16 cellular contexts compared by ENCODE assay signal in the genomic region with DNA sequence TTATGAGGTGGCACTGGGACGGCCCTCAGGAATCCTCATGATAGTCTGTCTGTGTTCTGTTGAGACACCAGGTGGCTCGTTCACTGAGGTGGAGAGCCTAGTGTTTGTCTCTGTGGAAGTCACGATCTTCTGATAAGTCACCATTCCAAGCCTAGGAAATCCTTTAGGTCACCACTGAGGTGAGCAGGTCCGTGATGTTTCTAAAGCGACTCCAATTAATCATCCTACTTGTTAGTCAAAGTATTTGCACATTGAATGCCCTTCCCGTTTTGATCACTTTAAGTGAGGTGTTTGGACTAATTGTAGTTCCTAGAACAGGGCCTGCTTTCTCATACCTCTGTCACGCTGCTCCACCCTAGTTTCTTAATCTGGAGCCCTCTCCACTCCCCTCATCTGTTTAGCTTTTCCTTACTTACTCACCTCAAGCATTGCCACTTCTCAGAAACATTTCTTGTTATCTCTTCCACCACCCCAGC. TPM values are rescaled to one million over a fixed set of nuclear protein-coding genes. Genes with fewer than 3 reads are reported as not detected.
DNase-seq lines count a peak whose midpoint lies in the region; ATAC-seq and TF ChIP-seq lines count a peak whose summit lies in the region.
"Had no signal": no experiment of that assay in that cellular context is flagged by ENCODE, and none has a peak within 500 bp of the region (broad histone marks: within the 10 kb centered on the region; RNA-seq: fewer than 3 reads in every experiment).

No MANE protein-coding gene starts in this region.

- no peak for TF ChIP-seq CTCF in VCaP (conservative IDR thresholded peaks at IDR 0.05)
- TF ChIP-seq CTCF in type B pancreatic cell (conservative IDR thresholded peaks at IDR 0.05), result no peak

- no peaks in the 10 kb centered on the region for H3K4me1 Mint-ChIP-seq in type B pancreatic cell (ENCODE audit: unreplicated experiment)

- peak overlapping the region; percentile 42 for H3K4me3 Mint-ChIP-seq in type B pancreatic cell

- DNase-seq in HT-29 (ENCODE audit: low spot score) (peak; percentile 61), type B pancreatic cell (ENCODE audit: extremely low spot score, unreplicated experiment) (no peak), CD1c-positive myeloid dendritic cell (ENCODE audit: extremely low spot score) (no peak), NCI-H1436 treated with DMSO at 0.1 percent for 48 hours (lab: John Stamatoyannopoulos, UW) (no peak)
- DNase-seq: DMS 273 treated with DMSO at 0.1 percent for 48 hours, EL, NCI-H1092, NCI-H1694, NCI-H2107, NCI-H69, Right ventricle myocardium superior, SK-N-SH had no signal

- H3K36me3 Mint-ChIP-seq in type B pancreatic cell, result peaks cover 6% of the 10 kb centered on the region

- H3K27ac ChIP-seq in VCaP, result 0 out of 2 replicates have a peak overlapping the region, but pooled peaks have one; percentile 16

- no peaks in the 10 kb centered on the region for H3K27me3 Mint-ChIP-seq in type B pancreatic cell

- peak overlapping the region; percentile 1 for H3K27ac Mint-ChIP-seq in type B pancreatic cell

- no peaks in the 10 kb centered on the region for H3K9me3 Mint-ChIP-seq in type B pancreatic cell

- ATAC-seq in esophagus mucosa (peak; percentile 95), HG03520 (IDR thresholded peaks at IDR 0.05; ENCODE audit: unreplicated experiment) (no peak)

RNA-seq across cellular contexts. Expression of a gene that starts 28.0 kb away (rescaled TPM):
- total RNA-seq in HT-29 (2014; rRNA removed; shearing (Covaris generic)), result 0.03 TPM in 1 of 2 replicates, not detected in the other
- total RNA-seq in esophagus mucosa (775 TPM), type B pancreatic cell (ENCODE audit: low replicate concordance) (1.1 and 4.5 TPM in 2 replicates)
- total RNA-seq: M059J, Right ventricle myocardium superior had no signal

RNA-seq across cellular contexts. Expression of a gene that starts 42.9 kb away (rescaled TPM):
- total RNA-seq in HT-29 (2014; rRNA removed; shearing (Covaris generic)), result 0.03 and 0.38 TPM in 2 replicates
- total RNA-seq in esophagus mucosa (not detected), type B pancreatic cell (ENCODE audit: low replicate concordance) (0.07 and 0.17 TPM in 2 replicates)
- total RNA-seq: M059J, Right ventricle myocardium superior had no signal

Comparison
In these comparisons a context has a peak if more than half of its experiments do, and no peak if none do; other contexts are left out.
1. RNA of a gene that starts 28.0 kb away (total RNA-seq): 775 TPM in esophagus mucosa (single experiment); 1.1 to 4.5 TPM in type B pancreatic cell and 0.03 TPM in HT-29; every median in the first group is over 100 times any median in the second.